1 cellular context compared by ENCODE assay signal in the genomic region with DNA sequence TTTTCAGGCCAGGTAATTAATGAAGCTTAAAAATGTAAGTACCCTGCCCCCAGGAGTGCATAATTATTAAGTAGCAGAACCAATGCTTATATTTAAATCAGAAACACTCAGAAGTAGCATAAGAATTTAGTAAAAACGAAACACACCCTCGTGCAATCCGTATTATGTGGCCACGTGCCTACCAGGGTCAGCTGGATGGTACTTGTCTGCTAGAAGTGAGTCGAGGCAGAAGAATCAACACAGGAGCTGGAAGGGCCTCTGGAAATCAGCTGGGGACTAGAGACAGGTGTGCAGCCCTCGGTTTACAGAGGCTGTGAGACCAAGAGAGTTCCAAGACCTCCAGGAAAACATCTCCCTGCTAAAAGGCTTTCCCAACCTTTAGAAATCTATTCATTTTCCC.
TF ChIP-seq lines count a peak whose summit lies in the region.

No MANE protein-coding gene starts in this region.

TF ChIP-seq in K562, 482 proteins besides CTCF, POLR2A, EP300 and RAD21:
- no peak for TF ChIP-seq PURB (CRISPR knock-in tag; IDR thresholded peaks at IDR 0.05; ENCODE audit: low read depth)
- TF ChIP-seq, protein P1, sequence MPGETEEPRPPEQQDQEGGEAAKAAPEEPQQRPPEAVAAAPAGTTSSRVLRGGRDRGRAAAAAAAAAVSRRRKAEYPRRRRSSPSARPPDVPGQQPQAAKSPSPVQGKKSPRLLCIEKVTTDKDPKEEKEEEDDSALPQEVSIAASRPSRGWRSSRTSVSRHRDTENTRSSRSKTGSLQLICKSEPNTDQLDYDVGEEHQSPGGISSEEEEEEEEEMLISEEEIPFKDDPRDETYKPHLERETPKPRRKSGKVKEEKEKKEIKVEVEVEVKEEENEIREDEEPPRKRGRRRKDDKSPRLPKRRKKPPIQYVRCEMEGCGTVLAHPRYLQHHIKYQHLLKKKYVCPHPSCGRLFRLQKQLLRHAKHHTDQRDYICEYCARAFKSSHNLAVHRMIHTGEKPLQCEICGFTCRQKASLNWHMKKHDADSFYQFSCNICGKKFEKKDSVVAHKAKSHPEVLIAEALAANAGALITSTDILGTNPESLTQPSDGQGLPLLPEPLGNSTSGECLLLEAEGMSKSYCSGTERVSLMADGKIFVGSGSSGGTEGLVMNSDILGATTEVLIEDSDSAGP (CRISPR knock-in tag; IDR thresholded peaks at IDR 0.05) = no peak
- TF ChIP-seq, protein P2, sequence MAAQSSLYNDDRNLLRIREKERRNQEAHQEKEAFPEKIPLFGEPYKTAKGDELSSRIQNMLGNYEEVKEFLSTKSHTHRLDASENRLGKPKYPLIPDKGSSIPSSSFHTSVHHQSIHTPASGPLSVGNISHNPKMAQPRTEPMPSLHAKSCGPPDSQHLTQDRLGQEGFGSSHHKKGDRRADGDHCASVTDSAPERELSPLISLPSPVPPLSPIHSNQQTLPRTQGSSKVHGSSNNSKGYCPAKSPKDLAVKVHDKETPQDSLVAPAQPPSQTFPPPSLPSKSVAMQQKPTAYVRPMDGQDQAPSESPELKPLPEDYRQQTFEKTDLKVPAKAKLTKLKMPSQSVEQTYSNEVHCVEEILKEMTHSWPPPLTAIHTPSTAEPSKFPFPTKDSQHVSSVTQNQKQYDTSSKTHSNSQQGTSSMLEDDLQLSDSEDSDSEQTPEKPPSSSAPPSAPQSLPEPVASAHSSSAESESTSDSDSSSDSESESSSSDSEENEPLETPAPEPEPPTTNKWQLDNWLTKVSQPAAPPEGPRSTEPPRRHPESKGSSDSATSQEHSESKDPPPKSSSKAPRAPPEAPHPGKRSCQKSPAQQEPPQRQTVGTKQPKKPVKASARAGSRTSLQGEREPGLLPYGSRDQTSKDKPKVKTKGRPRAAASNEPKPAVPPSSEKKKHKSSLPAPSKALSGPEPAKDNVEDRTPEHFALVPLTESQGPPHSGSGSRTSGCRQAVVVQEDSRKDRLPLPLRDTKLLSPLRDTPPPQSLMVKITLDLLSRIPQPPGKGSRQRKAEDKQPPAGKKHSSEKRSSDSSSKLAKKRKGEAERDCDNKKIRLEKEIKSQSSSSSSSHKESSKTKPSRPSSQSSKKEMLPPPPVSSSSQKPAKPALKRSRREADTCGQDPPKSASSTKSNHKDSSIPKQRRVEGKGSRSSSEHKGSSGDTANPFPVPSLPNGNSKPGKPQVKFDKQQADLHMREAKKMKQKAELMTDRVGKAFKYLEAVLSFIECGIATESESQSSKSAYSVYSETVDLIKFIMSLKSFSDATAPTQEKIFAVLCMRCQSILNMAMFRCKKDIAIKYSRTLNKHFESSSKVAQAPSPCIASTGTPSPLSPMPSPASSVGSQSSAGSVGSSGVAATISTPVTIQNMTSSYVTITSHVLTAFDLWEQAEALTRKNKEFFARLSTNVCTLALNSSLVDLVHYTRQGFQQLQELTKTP (IDR thresholded peaks at IDR 0.05; ENCODE audit: low read depth in 1 of 2, partially characterized antibody in 2 of 2) = no peak
- no peak for TF ChIP-seq TBL1XR1 (IDR thresholded peaks at IDR 0.05; ENCODE audit: low read length in 2 of 2)
- no peak for TF ChIP-seq RHOXF2B (CRISPR knock-in tag; conservative IDR thresholded peaks at IDR 0.05)
- no peak for TF ChIP-seq ZNF133 (CRISPR knock-in tag; IDR thresholded peaks at IDR 0.05)
- no peak for TF ChIP-seq BHLHE40 (IDR thresholded peaks at IDR 0.05; ENCODE audit: low read length)
- TF ChIP-seq, protein P3, sequence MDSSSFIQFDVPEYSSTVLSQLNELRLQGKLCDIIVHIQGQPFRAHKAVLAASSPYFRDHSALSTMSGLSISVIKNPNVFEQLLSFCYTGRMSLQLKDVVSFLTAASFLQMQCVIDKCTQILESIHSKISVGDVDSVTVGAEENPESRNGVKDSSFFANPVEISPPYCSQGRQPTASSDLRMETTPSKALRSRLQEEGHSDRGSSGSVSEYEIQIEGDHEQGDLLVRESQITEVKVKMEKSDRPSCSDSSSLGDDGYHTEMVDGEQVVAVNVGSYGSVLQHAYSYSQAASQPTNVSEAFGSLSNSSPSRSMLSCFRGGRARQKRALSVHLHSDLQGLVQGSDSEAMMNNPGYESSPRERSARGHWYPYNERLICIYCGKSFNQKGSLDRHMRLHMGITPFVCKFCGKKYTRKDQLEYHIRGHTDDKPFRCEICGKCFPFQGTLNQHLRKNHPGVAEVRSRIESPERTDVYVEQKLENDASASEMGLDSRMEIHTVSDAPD (CRISPR knock-in tag; IDR thresholded peaks at IDR 0.05) = no peak
- no peak for TF ChIP-seq KDM1A (IDR thresholded peaks at IDR 0.05)
- TF ChIP-seq, protein P4, sequence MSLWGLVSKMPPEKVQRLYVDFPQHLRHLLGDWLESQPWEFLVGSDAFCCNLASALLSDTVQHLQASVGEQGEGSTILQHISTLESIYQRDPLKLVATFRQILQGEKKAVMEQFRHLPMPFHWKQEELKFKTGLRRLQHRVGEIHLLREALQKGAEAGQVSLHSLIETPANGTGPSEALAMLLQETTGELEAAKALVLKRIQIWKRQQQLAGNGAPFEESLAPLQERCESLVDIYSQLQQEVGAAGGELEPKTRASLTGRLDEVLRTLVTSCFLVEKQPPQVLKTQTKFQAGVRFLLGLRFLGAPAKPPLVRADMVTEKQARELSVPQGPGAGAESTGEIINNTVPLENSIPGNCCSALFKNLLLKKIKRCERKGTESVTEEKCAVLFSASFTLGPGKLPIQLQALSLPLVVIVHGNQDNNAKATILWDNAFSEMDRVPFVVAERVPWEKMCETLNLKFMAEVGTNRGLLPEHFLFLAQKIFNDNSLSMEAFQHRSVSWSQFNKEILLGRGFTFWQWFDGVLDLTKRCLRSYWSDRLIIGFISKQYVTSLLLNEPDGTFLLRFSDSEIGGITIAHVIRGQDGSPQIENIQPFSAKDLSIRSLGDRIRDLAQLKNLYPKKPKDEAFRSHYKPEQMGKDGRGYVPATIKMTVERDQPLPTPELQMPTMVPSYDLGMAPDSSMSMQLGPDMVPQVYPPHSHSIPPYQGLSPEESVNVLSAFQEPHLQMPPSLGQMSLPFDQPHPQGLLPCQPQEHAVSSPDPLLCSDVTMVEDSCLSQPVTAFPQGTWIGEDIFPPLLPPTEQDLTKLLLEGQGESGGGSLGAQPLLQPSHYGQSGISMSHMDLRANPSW (CRISPR knock-in tag; IDR thresholded peaks at IDR 0.05) = no peak
- no peak for TF ChIP-seq EGR1 (conservative IDR thresholded peaks at IDR 0.05)
- TF ChIP-seq TAL1 (IDR thresholded peaks at IDR 0.05) = no peak
- no peak for TF ChIP-seq GTF2E2 (tag; IDR thresholded peaks at IDR 0.05)
- TF ChIP-seq LEF1 (IDR thresholded peaks at IDR 0.05) = no peak
- TF ChIP-seq SRSF1 (IDR thresholded peaks at IDR 0.05; ENCODE audit: low read depth, low read length) = no peak
- no peak for TF ChIP-seq NR4A1 (CRISPR knock-in tag; IDR thresholded peaks at IDR 0.05)
- TF ChIP-seq NR4A1 (tag; IDR thresholded peaks at IDR 0.05) = no peak
- TF ChIP-seq ZNF384 (IDR thresholded peaks at IDR 0.05; ENCODE audit: low read depth, low read length) = no peak
- TF ChIP-seq NBN (IDR thresholded peaks at IDR 0.05; ENCODE audit: low read depth) = no peak
- TF ChIP-seq, protein P5, sequence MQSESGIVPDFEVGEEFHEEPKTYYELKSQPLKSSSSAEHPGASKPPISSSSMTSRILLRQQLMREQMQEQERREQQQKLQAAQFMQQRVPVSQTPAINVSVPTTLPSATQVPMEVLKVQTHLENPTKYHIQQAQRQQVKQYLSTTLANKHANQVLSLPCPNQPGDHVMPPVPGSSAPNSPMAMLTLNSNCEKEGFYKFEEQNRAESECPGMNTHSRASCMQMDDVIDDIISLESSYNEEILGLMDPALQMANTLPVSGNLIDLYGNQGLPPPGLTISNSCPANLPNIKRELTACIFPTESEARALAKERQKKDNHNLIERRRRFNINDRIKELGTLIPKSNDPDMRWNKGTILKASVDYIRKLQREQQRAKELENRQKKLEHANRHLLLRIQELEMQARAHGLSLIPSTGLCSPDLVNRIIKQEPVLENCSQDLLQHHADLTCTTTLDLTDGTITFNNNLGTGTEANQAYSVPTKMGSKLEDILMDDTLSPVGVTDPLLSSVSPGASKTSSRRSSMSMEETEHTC (IDR thresholded peaks at IDR 0.05) = no peak
- no peak for TF ChIP-seq U2AF1 (optimal IDR thresholded peaks at IDR 0.05; ENCODE audit: low read depth, low read length)
TF ChIP-seq in K562: peak in this region for 0.
